Comparison of ENCODE assay signal across 26 cellular contexts in the genomic region with DNA sequence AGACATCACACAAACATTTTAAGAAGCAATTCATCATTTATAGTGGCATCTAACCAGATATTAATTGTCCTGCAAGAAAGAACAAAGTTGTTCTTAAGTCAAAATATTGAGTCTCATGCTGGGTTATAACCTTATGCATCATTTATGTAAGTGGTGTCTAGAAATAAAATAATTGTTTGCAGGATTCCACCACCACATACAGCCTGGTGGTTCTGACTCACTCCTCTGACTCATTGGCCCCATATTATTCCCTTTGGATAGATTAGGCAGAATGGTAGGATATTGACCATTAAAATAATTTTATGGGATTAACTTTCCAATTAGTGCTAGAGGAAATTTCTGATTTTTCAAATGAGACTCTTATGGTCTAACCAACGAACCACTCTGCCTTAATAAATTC.
A peak's percentile ranks its signal among the peaks of the same experiment; 100 is the strongest.
DNase-seq lines count a peak whose midpoint lies in the region; TF ChIP-seq lines count a peak whose summit lies in the region.
"Had no signal": no experiment of that assay in that cellular context is flagged by ENCODE, and none has a peak within 500 bp of the region (broad histone marks: within the 10 kb centered on the region; RNA-seq: fewer than 3 reads in every experiment).

No MANE protein-coding gene starts in this region.

- no peak for TF ChIP-seq CTCF in mammary epithelial cell (conservative IDR thresholded peaks at IDR 0.05 in 1 of 2, IDR thresholded peaks at IDR 0.05 in 1 of 2; ENCODE audit: extremely low read depth in 1 of 2, insufficient read depth in 1 of 2, low read depth in 1 of 2, low read length in 2 of 2)
- no peak for TF ChIP-seq CTCF in smooth muscle cell (IDR thresholded peaks at IDR 0.05; ENCODE audit: borderline replicate concordance, insufficient read depth, poor library complexity, severe bottlenecking)

- no peak overlapping the region for H3K4me2 ChIP-seq in mammary epithelial cell (ENCODE audit: insufficient read depth, low read depth, low read length)
- H3K4me2 ChIP-seq in smooth muscle cell = no peak overlapping the region

- in situ Hi-C loops in mammary epithelial cell (cut with MboI; ENCODE audit: low sequenced_read_pairs in 2 of 2) = no loop called here

- dilution Hi-C loops in mammary epithelial cell (cut with HindIII; ENCODE audit: low sequenced_read_pairs) = no loop called here

- H4K20me1 ChIP-seq in mammary epithelial cell (ENCODE audit: insufficient read depth, low read length) = no peaks in the 10 kb centered on the region
- H4K20me1 ChIP-seq in smooth muscle cell (ENCODE audit: low read depth) = no peaks in the 10 kb centered on the region

- DNase-seq in ELR (ENCODE audit: low read depth) (peak; percentile 52), NCI-H226 (peak; percentile 49), mammary epithelial cell (peak; percentile 54), iris pigment epithelial cell (ENCODE audit: low read depth) (peak; percentile 49), erythroblast (lab: John Stamatoyannopoulos, UW) (no peak), HUDEP-2 (lab: John Stamatoyannopoulos, UW; ENCODE audit: unreplicated experiment in 76 of 76) (no peak), smooth muscle cell (lab: John Stamatoyannopoulos, UW; ENCODE audit: unreplicated experiment) (no peak)
- no peak for DNase-seq in activated CD8-positive, alpha-beta memory T cell treated with anti-CD3 and anti-CD28 coated beads, Interleukin-2, amount 50 U/mL, for 4 hours
- DNase-seq: ACHN; activated CD4-positive, alpha-beta T cell treated with anti-CD3 and anti-CD28 coated beads, Interleukin-2, amount 10 ng/mL, durations not matched to agents 24 days and 14 days; activated naive CD8-positive, alpha-beta T cell treated with anti-CD3 and anti-CD28 coated beads, Interleukin-2, amount 10 ng/mL, durations not matched to agents 7 days and 5 days; brain microvascular endothelial cell; CD8-positive, alpha-beta memory T cell; DND-41; foreskin melanocyte; hippocampal formation; left ventricle myocardium superior; NCI-H1436 treated with DMSO at 0.1 percent for 48 hours; NCI-H524 treated with DMSO at 0.1 percent for 48 hours; Peyer's patch; posterior cingulate gyrus; sigmoid colon had no signal

- no peaks in the 10 kb centered on the region for H3K9me3 ChIP-seq in mammary epithelial cell (replicated peaks; ENCODE audit: insufficient read depth, low read length)
- no peaks in the 10 kb centered on the region for H3K9me3 ChIP-seq in smooth muscle cell (replicated peaks; ENCODE audit: low read depth)
- H3K9me3 ChIP-seq: Peyer's patch, vagina had no signal

- BruUV-seq in mammary epithelial cell (replicated peaks; lab: Mats Ljungman, UMichigan) = no TSS peak

- WGBS in mammary epithelial cell (ENCODE audit: low coverage, missing lambda C conversion rate) = 38% methylated on average over 1 of the region's 1 CpG
- WGBS in smooth muscle cell (ENCODE audit: low lambda C conversion rate) = 76% methylated on average over 1 of the region's 1 CpG

- CTCF ChIA-PET in mammary epithelial cell (lab: Charles Lee; ENCODE audit: low non-redundant PET) = no interaction called here

- H2AFZ ChIP-seq in mammary epithelial cell (ENCODE audit: low read depth, low read length) (no peak overlapping the region), smooth muscle cell (ENCODE audit: low read depth) (no peak overlapping the region)

- intact Hi-C loops in mammary epithelial cell (cut with micrococcal nuclease) = no loop called here

- H3K36me3 ChIP-seq in mammary epithelial cell (ENCODE audit: insufficient read depth, low read length) (no peaks in the 10 kb centered on the region), smooth muscle cell (ENCODE audit: low read depth) (no peaks in the 10 kb centered on the region)
- H3K36me3 ChIP-seq: brain microvascular endothelial cell, Peyer's patch, sigmoid colon, vagina had no signal

- H3K79me2 ChIP-seq in mammary epithelial cell (ENCODE audit: insufficient read depth, low read length) = no peaks in the 10 kb centered on the region
- H3K79me2 ChIP-seq in smooth muscle cell (ENCODE audit: low read depth) = no peaks in the 10 kb centered on the region

- H3K4me1 ChIP-seq in mammary epithelial cell (ENCODE audit: insufficient read depth, low read length) (peaks cover 12% of the 10 kb centered on the region), smooth muscle cell (ENCODE audit: low read depth) (no peaks in the 10 kb centered on the region)
- H3K4me1 ChIP-seq: Peyer's patch, sigmoid colon, vagina had no signal

- H3K27ac ChIP-seq in mammary epithelial cell (ENCODE audit: insufficient read depth, low read depth, low read length) (no peak overlapping the region), smooth muscle cell (ENCODE audit: low read depth) (no peak overlapping the region)
- H3K27ac ChIP-seq: brain microvascular endothelial cell, coronary artery, Peyer's patch, sigmoid colon, SK-N-MC, vagina, VCaP had no signal

- no peak for TF ChIP-seq POLR2A in erythroblast (IDR thresholded peaks at IDR 0.05; ENCODE audit: low read length)

- H3K4me3 ChIP-seq in mammary epithelial cell (replicated peaks in 1 of 3; ENCODE audit: insufficient read depth in 1 of 3, low read depth in 2 of 3, low read length in 3 of 3) = no peak overlapping the region
- no peak overlapping the region for H3K4me3 ChIP-seq in smooth muscle cell
- H3K4me3 ChIP-seq: coronary artery, Peyer's patch, sigmoid colon, SK-N-MC, vagina had no signal

- no peaks in the 10 kb centered on the region for H3F3A ChIP-seq in smooth muscle cell (ENCODE audit: low read depth)

- H3K27me3 ChIP-seq in mammary epithelial cell (ENCODE audit: insufficient read depth, low read length) (no peaks in the 10 kb centered on the region), smooth muscle cell (ENCODE audit: low read depth) (no peaks in the 10 kb centered on the region)
- H3K27me3 ChIP-seq: brain microvascular endothelial cell, Peyer's patch, sigmoid colon, vagina had no signal

- no peak overlapping the region for H3K9ac ChIP-seq in mammary epithelial cell (ENCODE audit: insufficient read depth, low read length)
- H3K9ac ChIP-seq in smooth muscle cell (ENCODE audit: low read depth) = no peak overlapping the region

Comparison
In these comparisons a context has a peak if more than half of its experiments do, and no peak if none do; other contexts are left out.
1. DNase-seq: peak in ELR (single experiment), NCI-H226 (single experiment), mammary epithelial cell (single experiment) and iris pigment epithelial cell (single experiment); none in activated CD8-positive, alpha-beta memory T cell treated with anti-CD3 and anti-CD28 coated beads, Interleukin-2, amount 50 U/mL, for 4 hours (single experiment), erythroblast (0 of 2), HUDEP-2 (0 of 76) and smooth muscle cell (single experiment).